ENCODE assay signal across 29 cellular contexts in the genomic region with DNA sequence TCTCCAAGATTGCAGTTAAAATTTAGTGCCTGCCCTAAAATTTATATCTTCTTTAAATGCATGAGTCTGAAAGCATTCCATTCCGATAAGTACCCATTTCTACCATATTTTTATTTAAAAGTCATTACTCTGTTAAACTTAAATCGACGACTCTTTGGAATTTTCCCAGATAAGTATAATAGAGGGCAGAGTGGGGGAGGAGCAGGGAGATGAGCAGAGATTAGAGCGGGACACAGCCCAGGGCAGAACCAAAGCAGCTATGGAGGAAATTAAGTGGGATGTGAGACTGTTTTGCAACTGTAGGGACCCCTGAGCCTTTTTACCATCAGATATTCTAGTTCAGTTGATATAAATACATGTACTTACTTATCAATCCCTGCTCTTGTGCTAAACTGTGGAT.
"Had no signal": no experiment of that assay in that cellular context is flagged by ENCODE, and none has a peak within 500 bp of the region (broad histone marks: within the 10 kb centered on the region; RNA-seq: fewer than 3 reads in every experiment).

No MANE protein-coding gene starts in this region.

- H3K4me3 ChIP-seq: ascending aorta, breast epithelium, cardiac muscle cell, colonic mucosa, esophagus muscularis mucosa, gastrocnemius medialis had no signal

- H3K9me3 ChIP-seq: colonic mucosa, gastrocnemius medialis had no signal

- H3K4me1 ChIP-seq: colonic mucosa, foreskin keratinocyte had no signal

- H3K4me1 Mint-ChIP-seq: activated CD4-positive, alpha-beta memory T cell treated with anti-CD3 and anti-CD28 coated beads, Interleukin-2, amount 10 ng/mL, durations not matched to agents 7 days and 5 days; activated CD4-positive, alpha-beta T cell treated with anti-CD3 and anti-CD28 coated beads, Interleukin-2, amount 10 ng/mL, durations not matched to agents 7 days and 5 days; activated naive CD4-positive, alpha-beta T cell treated with anti-CD3 and anti-CD28 coated beads, Interleukin-2, amount 10 ng/mL, durations not matched to agents 7 days and 5 days; activated naive CD8-positive, alpha-beta T cell treated with anti-CD3 and anti-CD28 coated beads, Interleukin-2, amount 10 ng/mL, durations not matched to agents 7 days and 5 days had no signal

- H3K4me3 Mint-ChIP-seq: activated CD4-positive, alpha-beta memory T cell treated with anti-CD3 and anti-CD28 coated beads, Interleukin-2, amount 10 ng/mL, durations not matched to agents 7 days and 5 days; activated CD4-positive, alpha-beta T cell treated with anti-CD3 and anti-CD28 coated beads, Interleukin-2, amount 10 ng/mL, durations not matched to agents 7 days and 5 days; activated naive CD4-positive, alpha-beta T cell treated with anti-CD3 and anti-CD28 coated beads, Interleukin-2, amount 10 ng/mL, durations not matched to agents 7 days and 5 days; activated naive CD8-positive, alpha-beta T cell treated with anti-CD3 and anti-CD28 coated beads, Interleukin-2, amount 10 ng/mL, durations not matched to agents 7 days and 5 days; activated T-cell treated with anti-CD3 and anti-CD28 coated beads, Interleukin-2, amount 50 U/mL, for 24 hours; activated T-cell treated with anti-CD3 and anti-CD28 coated beads, Interleukin-2, amount 50 U/mL, for 72 hours; brain; endodermal cell had no signal

- H3K27me3 ChIP-seq: ascending aorta, breast epithelium, cardiac muscle cell, colonic mucosa, esophagus muscularis mucosa, foreskin keratinocyte, gastrocnemius medialis had no signal

- H3K36me3 ChIP-seq: ascending aorta, breast epithelium, cardiac muscle cell, colonic mucosa, esophagus muscularis mucosa, gastrocnemius medialis had no signal

- H3K27ac ChIP-seq: ascending aorta, breast epithelium, cardiac muscle cell, colonic mucosa, esophagus muscularis mucosa, foreskin keratinocyte, gastrocnemius medialis had no signal

- DNase-seq: activated CD4-positive, alpha-beta memory T cell treated with anti-CD3 and anti-CD28 coated beads, Interleukin-2, amount 10 ng/mL, durations not matched to agents 7 days and 5 days; activated CD4-positive, alpha-beta T cell treated with anti-CD3 and anti-CD28 coated beads for 4 hours; activated CD4-positive, alpha-beta T cell treated with anti-CD3 and anti-CD28 coated beads, Interleukin-2, amount 10 ng/mL, durations not matched to agents 7 days and 5 days; activated CD4-positive, alpha-beta T cell treated with anti-CD3 and anti-CD28 coated beads, Interleukin-2, amount 50 U/mL, for 4 hours; activated CD4-positive, CD25-positive, alpha-beta regulatory T cell; activated CD4-positive, CD25-positive, alpha-beta regulatory T cell treated with anti-CD3 and anti-CD28 coated beads, Interleukin-2, amount 50 U/mL, for 72 hours; activated CD8-positive, alpha-beta memory T cell treated with anti-CD3 and anti-CD28 coated beads, Interleukin-2, amount 50 U/mL, for 48 hours; activated gamma-delta T cell; activated naive CD4-positive, alpha-beta T cell; activated naive CD4-positive, alpha-beta T cell treated with anti-CD3 and anti-CD28 coated beads, Interleukin-2, amount 10 ng/mL, durations not matched to agents 7 days and 5 days; activated naive CD8-positive, alpha-beta T cell treated with anti-CD3 and anti-CD28 coated beads, Interleukin-2, amount 10 ng/mL, durations not matched to agents 7 days and 5 days; activated T-cell treated with anti-CD3 and anti-CD28 coated beads for 4 hours; activated T-cell treated with anti-CD3 and anti-CD28 coated beads, Interleukin-2, amount 50 U/mL, for 24 hours; activated T-cell treated with anti-CD3 and anti-CD28 coated beads, Interleukin-2, amount 50 U/mL, for 72 hours; central memory CD4-positive, alpha-beta T cell; cerebellar nuclear complex; colonic mucosa; effector CD8-positive, alpha-beta T cell; endodermal cell; erythroblast; foreskin keratinocyte; gastrocnemius medialis; glutamatergic neuron; T-helper 2 cell had no signal

- H3K36me3 Mint-ChIP-seq: activated naive CD4-positive, alpha-beta T cell treated with anti-CD3 and anti-CD28 coated beads, Interleukin-2, amount 10 ng/mL, durations not matched to agents 7 days and 5 days had no signal

- H3K27ac Mint-ChIP-seq: activated CD4-positive, alpha-beta memory T cell treated with anti-CD3 and anti-CD28 coated beads, Interleukin-2, amount 10 ng/mL, durations not matched to agents 7 days and 5 days; activated CD4-positive, alpha-beta T cell treated with anti-CD3 and anti-CD28 coated beads, Interleukin-2, amount 10 ng/mL, durations not matched to agents 7 days and 5 days; activated naive CD4-positive, alpha-beta T cell treated with anti-CD3 and anti-CD28 coated beads, Interleukin-2, amount 10 ng/mL, durations not matched to agents 7 days and 5 days; activated naive CD8-positive, alpha-beta T cell treated with anti-CD3 and anti-CD28 coated beads, Interleukin-2, amount 10 ng/mL, durations not matched to agents 7 days and 5 days; activated T-cell treated with anti-CD3 and anti-CD28 coated beads, Interleukin-2, amount 50 U/mL, for 24 hours; activated T-cell treated with anti-CD3 and anti-CD28 coated beads, Interleukin-2, amount 50 U/mL, for 72 hours; endodermal cell had no signal

- H3K27me3 Mint-ChIP-seq: activated CD4-positive, alpha-beta memory T cell treated with anti-CD3 and anti-CD28 coated beads, Interleukin-2, amount 10 ng/mL, durations not matched to agents 7 days and 5 days; activated CD4-positive, alpha-beta T cell treated with anti-CD3 and anti-CD28 coated beads, Interleukin-2, amount 10 ng/mL, durations not matched to agents 7 days and 5 days; activated naive CD4-positive, alpha-beta T cell treated with anti-CD3 and anti-CD28 coated beads, Interleukin-2, amount 10 ng/mL, durations not matched to agents 7 days and 5 days; activated naive CD8-positive, alpha-beta T cell treated with anti-CD3 and anti-CD28 coated beads, Interleukin-2, amount 10 ng/mL, durations not matched to agents 7 days and 5 days; activated T-cell treated with anti-CD3 and anti-CD28 coated beads, Interleukin-2, amount 50 U/mL, for 24 hours; brain had no signal
